ENCODE assay signal across 14 cellular contexts in the genomic region with DNA sequence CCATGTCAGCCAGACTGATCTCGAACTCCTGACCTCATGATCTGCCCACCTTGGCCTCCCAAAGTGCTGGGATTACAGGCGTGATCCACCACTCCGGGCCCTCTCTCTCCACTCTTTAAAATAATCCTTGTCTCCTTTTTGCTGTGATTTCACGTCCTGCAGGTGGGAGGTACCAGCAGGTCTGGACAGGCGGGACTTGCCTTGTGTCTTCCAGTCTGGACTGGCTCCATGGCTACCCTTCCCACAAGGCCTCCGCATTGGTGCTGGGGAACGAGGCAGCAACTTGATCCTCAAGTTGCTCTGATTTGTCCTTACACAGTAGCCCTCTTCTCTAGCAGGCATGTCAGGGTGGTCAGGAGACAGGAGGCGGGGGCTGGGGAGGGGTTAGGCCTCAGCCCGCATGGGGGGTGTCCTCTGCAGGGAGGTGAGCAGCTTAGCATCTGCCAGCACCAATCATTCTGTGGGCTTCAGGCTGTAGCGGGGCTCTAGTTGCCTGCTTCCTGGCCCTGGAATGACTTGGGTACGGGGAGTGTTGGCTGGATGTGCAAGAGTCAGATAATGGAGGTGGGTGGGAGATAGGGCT. TPM values are rescaled to one million over a fixed set of nuclear protein-coding genes. Genes with fewer than 3 reads are reported as not detected.
A peak's percentile ranks its signal among the peaks of the same experiment; 100 is the strongest.
DNase-seq lines count a peak whose midpoint lies in the region; ATAC-seq and TF ChIP-seq lines count a peak whose summit lies in the region.
"Had no signal": no experiment of that assay in that cellular context is flagged by ENCODE, and none has a peak within 500 bp of the region (broad histone marks: within the 10 kb centered on the region; RNA-seq: fewer than 3 reads in every experiment).

No MANE protein-coding gene starts in this region.

- H3K4me3 Mint-ChIP-seq in CD14-positive monocyte (peak overlapping the region in 1 of 2 donors; percentile 10), chondrocyte (ENCODE audit: unreplicated experiment) (no peak overlapping the region)

- no peak for DNase-seq in CD14-positive monocyte (ENCODE audit: low spot score)
- DNase-seq in PC-9, result no peak
- no peak for DNase-seq in chondrocyte (ENCODE audit: low spot score)
- peak; percentile 61 for DNase-seq in osteoblast (ENCODE audit: insufficient read length, low spot score, missing footprints)
- no peak for DNase-seq in stimulated activated naive CD4-positive, alpha-beta T cell (lab: John Stamatoyannopoulos, UW)
- no peak for DNase-seq in omental fat pad (ENCODE audit: low spot score)
- DNase-seq: BE2C, HCEC 1CT, NCI-H1436 treated with DMSO at 0.1 percent for 48 hours, NCI-H2107, SW 1271 had no signal

- intact Hi-C loops in CD14-positive monocyte (cut with micrococcal nuclease) (loop anchor here (5.0 to 10.0 kb wide), 3 partner anchors 70 to 1047 kb away; no protein-coding TSS in a partner anchor), PC-9 (cut with micrococcal nuclease; ENCODE audit: unreplicated experiment) (loop anchor here (2.0 to 10.0 kb wide), 8 partner anchors 55 to 1090 kb away; a partner anchor contains a TSS)

- peak overlapping the region; percentile 71 for H3K4me2 ChIP-seq in PC-9
- no peak overlapping the region for H3K4me2 ChIP-seq in osteoblast (ENCODE audit: insufficient read depth, low read length)

- CTCF ChIA-PET in PC-9 (lab: Charles Lee), result interaction anchor here (0.7 to 0.8 kb wide), 3 partner anchors 53 to 986 kb away, joined by 3 to 10 read pairs (median 3); no protein-coding TSS in a partner anchor

- H3K27me3 ChIP-seq in PC-9 (ENCODE audit: insufficient read depth, low read depth), result no peaks in the 10 kb centered on the region
- H3K27me3 ChIP-seq in osteoblast (ENCODE audit: insufficient read depth, low read length), result no peaks in the 10 kb centered on the region
- H3K27me3 ChIP-seq: BE2C, SJSA1 had no signal

- H3K9me2 ChIP-seq in PC-9 (ENCODE audit: insufficient read depth), result no peaks in the 10 kb centered on the region

- H3K9me3 ChIP-seq in PC-9 (ENCODE audit: insufficient read depth, low read depth) (no peaks in the 10 kb centered on the region), osteoblast (ENCODE audit: low read depth, low read length) (no peaks in the 10 kb centered on the region)
- H3K9me3 ChIP-seq: BE2C, SJSA1 had no signal

- peaks cover 29% of the 10 kb centered on the region for H3K4me1 ChIP-seq in PC-9 (replicated peaks; ENCODE audit: insufficient read depth)
- peaks cover 10% of the 10 kb centered on the region for H3K4me1 ChIP-seq in osteoblast (ENCODE audit: insufficient read depth, low read length)
- H3K4me1 ChIP-seq: BE2C had no signal

- H3K4me3 ChIP-seq in PC-9 (peak overlapping the region; percentile 12; the same call in 1 of the 2 replicates), osteoblast (ENCODE audit: insufficient read depth, low read length) (no peak overlapping the region)
- H3K4me3 ChIP-seq: SJSA1 had no signal

- H2AFZ ChIP-seq in PC-9, result no peak overlapping the region
- no peak overlapping the region for H2AFZ ChIP-seq in osteoblast (ENCODE audit: low read length)

- H3K36me3 ChIP-seq in PC-9 (ENCODE audit: low read depth), result no peaks in the 10 kb centered on the region
- H3K36me3 ChIP-seq in osteoblast (ENCODE audit: insufficient read depth, low read length), result no peaks in the 10 kb centered on the region
- H3K36me3 ChIP-seq: BE2C, SJSA1 had no signal

- H3K27me3 Mint-ChIP-seq in CD14-positive monocyte (ENCODE audit: low read depth in 3 of 3) (peaks cover 0 to 11% (median 3%) of the 10 kb centered on the region in 3 donors), chondrocyte (ENCODE audit: low read depth) (no peaks in the 10 kb centered on the region)

- H3K4me1 Mint-ChIP-seq in CD14-positive monocyte (peaks cover 24% of the 10 kb centered on the region), chondrocyte (ENCODE audit: low read depth) (peaks cover 23% of the 10 kb centered on the region)

- ATAC-seq in GM21528 (IDR thresholded peaks at IDR 0.05; ENCODE audit: low FRiP score, unreplicated experiment), result no peak
- no peak for ATAC-seq in omental fat pad (ENCODE audit: low FRiP score)
- no peak for ATAC-seq in HG02870 (IDR thresholded peaks at IDR 0.05; ENCODE audit: unreplicated experiment)

- H3K27ac ChIP-seq in PC-9 (peak overlapping the region; percentile 62), osteoblast (ENCODE audit: low read depth, low read length) (no peak overlapping the region)
- H3K27ac ChIP-seq: SJSA1 had no signal

- H3K36me3 Mint-ChIP-seq in CD14-positive monocyte, result peaks cover 0 to 2% of the 10 kb centered on the region in 2 donors
- peaks cover 2% of the 10 kb centered on the region for H3K36me3 Mint-ChIP-seq in chondrocyte (ENCODE audit: low read depth)

- H4K20me1 ChIP-seq in PC-9 (ENCODE audit: insufficient read depth), result no peaks in the 10 kb centered on the region
- no peaks in the 10 kb centered on the region for H4K20me1 ChIP-seq in osteoblast (ENCODE audit: insufficient read depth, low read length)

- no TSS peak for BruUV-seq in PC-9 (replicated peaks; lab: Mats Ljungman, UMichigan)

- POLR2A ChIA-PET in PC-9 (lab: Charles Lee; ENCODE audit: unreplicated experiment), result interaction anchor here (0.7 kb wide), 1 partner anchor 402 kb away, joined by 5 read pairs; no protein-coding TSS in a partner anchor

- H3K9me3 Mint-ChIP-seq in CD14-positive monocyte, result peaks cover 0 to 1% (median 0%) of the 10 kb centered on the region in 7 donors
- H3K9me3 Mint-ChIP-seq in chondrocyte (ENCODE audit: low read depth), result no peaks in the 10 kb centered on the region

- H3F3A ChIP-seq in PC-9 (ENCODE audit: insufficient read depth, low read depth), result peaks cover 28% of the 10 kb centered on the region

- no peak for TF ChIP-seq CTCF in CD14-positive monocyte (IDR thresholded peaks at IDR 0.05)
- TF ChIP-seq CTCF in PC-9 (conservative IDR thresholded peaks at IDR 0.05), result no peak
- TF ChIP-seq CTCF in chondrocyte (IDR thresholded peaks at IDR 0.05), result no peak
- no peak for TF ChIP-seq CTCF in osteoblast (IDR thresholded peaks at IDR 0.05; ENCODE audit: extremely low read depth, low read depth, low read length)
- no peak for TF ChIP-seq CTCF in omental fat pad (IDR thresholded peaks at IDR 0.05)

- H3K27ac Mint-ChIP-seq in CD14-positive monocyte (peak overlapping the region; percentile 90 to 97 (median 94)), chondrocyte (ENCODE audit: unreplicated experiment) (peak overlapping the region; percentile 24)

- H3K79me2 ChIP-seq in PC-9 (ENCODE audit: low read depth) (no peaks in the 10 kb centered on the region), osteoblast (ENCODE audit: insufficient read depth, low read length) (no peaks in the 10 kb centered on the region)

RNA-seq across cellular contexts. Expression of a gene that starts 54.3 kb away (rescaled TPM):
- polyA plus RNA-seq in CD14-positive monocyte, result under 1 TPM; 0.17 to 0.44 TPM
- total RNA-seq in PC-9 (2021) (72.8 and 84.8 TPM in 2 replicates), chondrocyte (21.5 to 28.2 TPM (median 21.7 TPM) in 3 replicates), osteoblast (16.5 and 21.4 TPM in 2 replicates), omental fat pad (10 to 100 TPM; 25.1 to 40.1 (median 31.1) TPM)
